Comparison of ENCODE assay signal across 1 cellular context in genomic region chr16:11201498-11202259, GRCh38.
TF ChIP-seq lines count a peak whose summit lies in the region.

No MANE protein-coding gene starts in this region.

TF ChIP-seq in K562, 482 proteins besides CTCF, POLR2A, EP300 and RAD21 (continued from another document and continues in another):
- no peak for TF ChIP-seq ZNF449 (CRISPR knock-in tag; IDR thresholded peaks at IDR 0.05)
- no peak for TF ChIP-seq FOXM1 (IDR thresholded peaks at IDR 0.05; ENCODE audit: low read depth)
- TF ChIP-seq FOXM1 (CRISPR knock-in tag; IDR thresholded peaks at IDR 0.05; ENCODE audit: low read depth), result no peak
- TF ChIP-seq ARHGAP35 (IDR thresholded peaks at IDR 0.05; ENCODE audit: partially characterized antibody), result no peak
- TF ChIP-seq ETV6 (IDR thresholded peaks at IDR 0.05; ENCODE audit: borderline replicate concordance in 1 of 2, low read depth in 2 of 2, low read length in 1 of 2), result no peak
- no peak for TF ChIP-seq ETV6 (CRISPR knock-in tag; IDR thresholded peaks at IDR 0.05; ENCODE audit: borderline replicate concordance)
- TF ChIP-seq SMARCA4 (IDR thresholded peaks at IDR 0.05), result peak; percentile 90
- no peak for TF ChIP-seq ZNF124 (CRISPR knock-in tag; IDR thresholded peaks at IDR 0.05)
- TF ChIP-seq ZNF217 (CRISPR knock-in tag; IDR thresholded peaks at IDR 0.05), result no peak
- peak in 1 of 2 experiments; percentile 60; a peak in 1 of 4 replicates for TF ChIP-seq NONO (IDR thresholded peaks at IDR 0.05; ENCODE audit: low read depth in 2 of 2, low read length in 1 of 2)
- no peak for TF ChIP-seq SUPT5H (IDR thresholded peaks at IDR 0.05)
- TF ChIP-seq KLF16 (IDR thresholded peaks at IDR 0.05), result peak; percentile 78
- TF ChIP-seq TEAD4 (IDR thresholded peaks at IDR 0.05; ENCODE audit: low read length), result peak; percentile 53
- no peak for TF ChIP-seq TEAD4 (CRISPR knock-in tag; IDR thresholded peaks at IDR 0.05; ENCODE audit: borderline replicate concordance)
- TF ChIP-seq CBX8 (IDR thresholded peaks at IDR 0.05; ENCODE audit: borderline replicate concordance, extremely low read depth, low read depth, low read length, poor library complexity, severe bottlenecking), result no peak
- peak; percentile 81; the same call in 1 of the 2 replicates for TF ChIP-seq JUN (IDR thresholded peaks at IDR 0.05; ENCODE audit: borderline replicate concordance, low read depth, low read length)
- TF ChIP-seq JUN (CRISPR knock-in tag; IDR thresholded peaks at IDR 0.05; ENCODE audit: borderline replicate concordance), result no peak; the same call in 1 of the 2 replicates
- no peak for TF ChIP-seq KLF1 (tag; IDR thresholded peaks at IDR 0.05)
- TF ChIP-seq EGR1 (conservative IDR thresholded peaks at IDR 0.05), result peak; percentile 87
- no peak for TF ChIP-seq BRCA1 (IDR thresholded peaks at IDR 0.05)
- no peak for TF ChIP-seq BRCA1 (CRISPR knock-in tag; IDR thresholded peaks at IDR 0.05)
- peak; percentile 82 for TF ChIP-seq CREB1 (IDR thresholded peaks at IDR 0.05)
- peak; percentile 90 for TF ChIP-seq CREB1 (CRISPR knock-in tag; IDR thresholded peaks at IDR 0.05)
- TF ChIP-seq CTCFL (IDR thresholded peaks at IDR 0.05; ENCODE audit: borderline replicate concordance, insufficient read depth, low read depth, low read length, poor library complexity, severe bottlenecking), result no peak
- TF ChIP-seq HNRNPH1 (optimal IDR thresholded peaks at IDR 0.05; ENCODE audit: low read depth, low read length), result no peak
- no peak for TF ChIP-seq ZNF75A (CRISPR knock-in tag; IDR thresholded peaks at IDR 0.05)
- TF ChIP-seq NEUROD1 (IDR thresholded peaks at IDR 0.05; ENCODE audit: borderline replicate concordance, low read depth, low read length, partially characterized antibody), result peak; percentile 59
- no peak for TF ChIP-seq ZNF184 (CRISPR knock-in tag; IDR thresholded peaks at IDR 0.05)
- TF ChIP-seq TCF7 (IDR thresholded peaks at IDR 0.05; ENCODE audit: borderline replicate concordance), result no peak
- peak; percentile 91 for TF ChIP-seq CREM (IDR thresholded peaks at IDR 0.05; ENCODE audit: low read depth)
- peak; percentile 49 for TF ChIP-seq NFIC (IDR thresholded peaks at IDR 0.05)
- TF ChIP-seq TCF3 (CRISPR knock-in tag; IDR thresholded peaks at IDR 0.05), result peak; percentile 51
- TF ChIP-seq ZC3H8 (IDR thresholded peaks at IDR 0.05), result no peak
- 0 out of 2 replicates have a peak, but pooled peaks have one; percentile 2 for TF ChIP-seq ZNF583 (CRISPR knock-in tag; IDR thresholded peaks at IDR 0.05)
- TF ChIP-seq ETS1 (conservative IDR thresholded peaks at IDR 0.05; ENCODE audit: control insufficient read depth, low read depth, low read length), result peak; percentile 65; the same call in 1 of the 2 replicates
- peak; percentile 84 for TF ChIP-seq TFAP4 (CRISPR knock-in tag; IDR thresholded peaks at IDR 0.05; ENCODE audit: borderline replicate concordance)
- TF ChIP-seq ZBTB11 (CRISPR knock-in tag; IDR thresholded peaks at IDR 0.05), result no peak
- peak in 1 of 2 experiments; percentile 26; a peak in 2 of 4 replicates for TF ChIP-seq TBL1XR1 (IDR thresholded peaks at IDR 0.05; ENCODE audit: low read length in 2 of 2)
- peak; percentile 97 for TF ChIP-seq GATAD2B (IDR thresholded peaks at IDR 0.05; ENCODE audit: borderline replicate concordance)
- no peak for TF ChIP-seq TBP (optimal IDR thresholded peaks at IDR 0.05; ENCODE audit: low read depth, low read length)
- TF ChIP-seq IRF1 (CRISPR knock-in tag; IDR thresholded peaks at IDR 0.05; ENCODE audit: borderline replicate concordance), result no peak
- no peak for TF ChIP-seq MYBL2 (IDR thresholded peaks at IDR 0.05; ENCODE audit: low read depth)
- TF ChIP-seq MYBL2 (CRISPR knock-in tag; IDR thresholded peaks at IDR 0.05; ENCODE audit: borderline replicate concordance), result no peak
- TF ChIP-seq ZNF79 (CRISPR knock-in tag; IDR thresholded peaks at IDR 0.05; ENCODE audit: low read depth), result no peak
- no peak for TF ChIP-seq ZZZ3 (IDR thresholded peaks at IDR 0.05)
- TF ChIP-seq IRF2 (CRISPR knock-in tag; IDR thresholded peaks at IDR 0.05), result no peak
- TF ChIP-seq ZNF146 (CRISPR knock-in tag; IDR thresholded peaks at IDR 0.05; ENCODE audit: unreplicated experiment), result no peak
- TF ChIP-seq CXXC5 (CRISPR knock-in tag; IDR thresholded peaks at IDR 0.05), result peak; percentile 61
- TF ChIP-seq ZNF589 (CRISPR knock-in tag; IDR thresholded peaks at IDR 0.05; ENCODE audit: low read depth), result peak; percentile 59; the same call in 1 of the 2 replicates
- no peak for TF ChIP-seq ZNF561 (CRISPR knock-in tag; conservative IDR thresholded peaks at IDR 0.05)
- no peak for TF ChIP-seq POLR3G (IDR thresholded peaks at IDR 0.05; ENCODE audit: extremely low read depth, insufficient read length, insufficient replicate concordance)
- TF ChIP-seq ZNF408 (CRISPR knock-in tag; IDR thresholded peaks at IDR 0.05; ENCODE audit: low read depth), result no peak
- TF ChIP-seq RBBP5 (IDR thresholded peaks at IDR 0.05; ENCODE audit: borderline replicate concordance, insufficient read depth, low read length, poor library complexity, severe bottlenecking), result no peak
- no peak for TF ChIP-seq RFX1 (IDR thresholded peaks at IDR 0.05)
- no peak for TF ChIP-seq ZNF324 (CRISPR knock-in tag; IDR thresholded peaks at IDR 0.05)
- TF ChIP-seq CBX5 (IDR thresholded peaks at IDR 0.05; ENCODE audit: borderline replicate concordance, low read depth), result no peak
- TF ChIP-seq MCM3 (IDR thresholded peaks at IDR 0.05), result no peak
- TF ChIP-seq SMAD4 (CRISPR knock-in tag; conservative IDR thresholded peaks at IDR 0.05), result peak; percentile 44
- TF ChIP-seq E2F3 (CRISPR knock-in tag; IDR thresholded peaks at IDR 0.05), result no peak
- TF ChIP-seq ELF4 (CRISPR knock-in tag; IDR thresholded peaks at IDR 0.05), result no peak
- TF ChIP-seq ZBED1 (IDR thresholded peaks at IDR 0.05), result no peak
- TF ChIP-seq ZBTB5 (IDR thresholded peaks at IDR 0.05), result 0 out of 2 replicates have a peak, but pooled peaks have one; percentile 55
- TF ChIP-seq DMBX1 (CRISPR knock-in tag; IDR thresholded peaks at IDR 0.05; ENCODE audit: borderline replicate concordance), result no peak; the same call in 1 of the 2 replicates
- no peak for TF ChIP-seq POLR2AphosphoS2 (IDR thresholded peaks at IDR 0.05; ENCODE audit: low read length)
- no peak for TF ChIP-seq MEF2A (IDR thresholded peaks at IDR 0.05; ENCODE audit: control insufficient read depth, low read depth, low read length)
- no peak for TF ChIP-seq SREBF2 (CRISPR knock-in tag; IDR thresholded peaks at IDR 0.05)
- TF ChIP-seq KLF6 (CRISPR knock-in tag; IDR thresholded peaks at IDR 0.05; ENCODE audit: borderline replicate concordance), result no peak
- TF ChIP-seq PREB (CRISPR knock-in tag; IDR thresholded peaks at IDR 0.05), result no peak
- no peak for TF ChIP-seq SNIP1 (IDR thresholded peaks at IDR 0.05; ENCODE audit: low read depth)
- peak; percentile 96 for TF ChIP-seq BACH1 (tag; IDR thresholded peaks at IDR 0.05)
- TF ChIP-seq POLR2AphosphoS5 (IDR thresholded peaks at IDR 0.05; ENCODE audit: control insufficient read depth, insufficient read depth, low read depth, low read length), result no peak
